In the genomic region with DNA sequence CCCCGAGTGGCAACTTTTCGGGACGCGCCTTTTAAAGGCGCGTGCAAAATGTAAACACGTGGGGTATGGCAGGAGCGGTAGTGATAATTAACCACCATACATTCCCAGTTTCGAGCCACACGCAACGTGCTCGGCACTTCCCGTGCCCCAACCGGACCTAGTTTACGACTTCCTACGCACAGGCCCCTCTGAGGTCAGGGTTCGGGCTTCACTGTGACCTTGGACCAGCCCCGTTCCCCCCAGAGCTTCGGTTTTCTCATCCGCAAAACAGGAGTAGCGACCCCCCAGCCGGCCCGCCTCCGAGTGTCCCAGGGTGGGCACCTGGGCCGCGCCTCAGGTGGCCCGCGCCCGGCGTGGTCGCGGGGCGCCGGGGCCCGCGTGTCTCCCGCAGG, we compare ENCODE assay signal across 8 cellular contexts. TPM values are rescaled to one million over a fixed set of nuclear protein-coding genes. Genes with fewer than 3 reads are reported as not detected.
DNase-seq lines count a peak whose midpoint lies in the region; ATAC-seq and TF ChIP-seq lines count a peak whose summit lies in the region.

No MANE protein-coding gene starts in this region.

- H3K27me3 ChIP-seq in CD4-positive, CD25-positive, alpha-beta regulatory T cell (ENCODE audit: control insufficient read depth, insufficient read depth, low read length), result no peaks in the 10 kb centered on the region
- H3K27me3 ChIP-seq in heart left ventricle, result no peaks in the 10 kb centered on the region

- intact Hi-C loops in heart left ventricle (cut with DNase I), result loop anchor here in 8 of 10 donors (1.0 to 10.0 kb wide), 8 partner anchors 20 to 469 kb away; partner anchors contain the start of genes LSM3 (in 5 of the 8) and XPC (in 5 of the 8)

- POLR2A ChIA-PET in activated naive CD8-positive, alpha-beta T cell treated with anti-CD3 and anti-CD28 coated beads, Interleukin-2, amount 10 ng/mL, durations not matched to agents 7 days and 5 days (lab: Charles Lee), result interaction anchor here (0.9 to 3.8 kb wide), 9 partner anchors 19 to 528 kb away, joined by 3 to 48 read pairs (median 4); partner anchors contain the start of genes CCDC174, LSM3 and XPC

- no peaks in the 10 kb centered on the region for H3K27me3 Mint-ChIP-seq in CD4-positive, CD25-positive, alpha-beta regulatory T cell
- H3K27me3 Mint-ChIP-seq in activated naive CD8-positive, alpha-beta T cell treated with anti-CD3 and anti-CD28 coated beads, Interleukin-2, amount 10 ng/mL, durations not matched to agents 7 days and 5 days, result no peaks in the 10 kb centered on the region
- H3K27me3 Mint-ChIP-seq in progenitor cell of endocrine pancreas, result no peaks in the 10 kb centered on the region

- DNase-seq in CD4-positive, CD25-positive, alpha-beta regulatory T cell, result peak in 2 of 3 donors; percentile 44 to 81
- no peak for DNase-seq in activated naive CD8-positive, alpha-beta T cell treated with anti-CD3 and anti-CD28 coated beads, Interleukin-2, amount 10 ng/mL, durations not matched to agents 7 days and 5 days
- DNase-seq in heart left ventricle (peak; percentile 76 to 85 (median 82)), progenitor cell of endocrine pancreas (ENCODE audit: low spot score, unreplicated experiment) (no peak), NCI-H2107 (lab: John Stamatoyannopoulos, UW) (no peak)

- 0% methylated on average over 15 to 37 of the region's 37 CpGs for WGBS in heart left ventricle, 4 donors

- H3K4me1 ChIP-seq in CD4-positive, CD25-positive, alpha-beta regulatory T cell (ENCODE audit: control insufficient read depth, insufficient read depth, low read length, poor library complexity, severe bottlenecking), result peaks cover 44% of the 10 kb centered on the region
- peaks cover 9 to 48% (median 32%) of the 10 kb centered on the region in 12 donors for H3K4me1 ChIP-seq in heart left ventricle

- TF ChIP-seq CTCF in heart left ventricle (IDR thresholded peaks at IDR 0.05) (no peak), progenitor cell of endocrine pancreas (IDR thresholded peaks at IDR 0.05; ENCODE audit: unreplicated experiment) (no peak)

- no peaks in the 10 kb centered on the region for H3K9me3 ChIP-seq in CD4-positive, CD25-positive, alpha-beta regulatory T cell (ENCODE audit: control insufficient read depth in 2 of 2, low read length in 2 of 2)
- H3K9me3 ChIP-seq in heart left ventricle, result no peaks in the 10 kb centered on the region

- H3K27ac ChIP-seq in CD4-positive, CD25-positive, alpha-beta regulatory T cell (ENCODE audit: insufficient read depth, low read length, poor library complexity, severe bottlenecking), result peak overlapping the region; percentile 83
- peak overlapping the region; percentile 69 to 96 (median 92) for H3K27ac ChIP-seq in heart left ventricle

- peak overlapping the region; percentile 86 for H3K4me3 ChIP-seq in CD4-positive, CD25-positive, alpha-beta regulatory T cell (ENCODE audit: low read depth, low read length)
- H3K4me3 ChIP-seq in heart left ventricle, result peak overlapping the region; percentile 68 to 91 (median 85)

- TF ChIP-seq POLR2A in Raji (IDR thresholded peaks at IDR 0.05; ENCODE audit: insufficient read depth, low read depth, low read length) (peak; percentile 66; the same call in 1 of the 2 replicates), heart left ventricle (IDR thresholded peaks at IDR 0.05) (no peak)

- H3K4me3 Mint-ChIP-seq in CD4-positive, CD25-positive, alpha-beta regulatory T cell, result peak overlapping the region; percentile 94 to 100 (median 96)
- peak overlapping the region; percentile 95 for H3K4me3 Mint-ChIP-seq in activated naive CD8-positive, alpha-beta T cell treated with anti-CD3 and anti-CD28 coated beads, Interleukin-2, amount 10 ng/mL, durations not matched to agents 7 days and 5 days
- H3K4me3 Mint-ChIP-seq in progenitor cell of endocrine pancreas (ENCODE audit: low read depth), result peak overlapping the region; percentile 92

- H3K36me3 ChIP-seq in CD4-positive, CD25-positive, alpha-beta regulatory T cell (ENCODE audit: control insufficient read depth, insufficient read depth, low read length), result peaks cover 16% of the 10 kb centered on the region
- peaks cover 0 to 41% (median 32%) of the 10 kb centered on the region in 9 donors for H3K36me3 ChIP-seq in heart left ventricle

- peak overlapping the region in 2 of 3 donors; percentile 95 to 96 for H3K27ac Mint-ChIP-seq in CD4-positive, CD25-positive, alpha-beta regulatory T cell
- H3K27ac Mint-ChIP-seq in activated naive CD8-positive, alpha-beta T cell treated with anti-CD3 and anti-CD28 coated beads, Interleukin-2, amount 10 ng/mL, durations not matched to agents 7 days and 5 days, result peak overlapping the region; percentile 88
- peak overlapping the region; percentile 94 for H3K27ac Mint-ChIP-seq in progenitor cell of endocrine pancreas

- H3K4me1 Mint-ChIP-seq in CD4-positive, CD25-positive, alpha-beta regulatory T cell, result peaks cover 12 to 63% (median 49%) of the 10 kb centered on the region in 4 donors
- H3K4me1 Mint-ChIP-seq in activated naive CD8-positive, alpha-beta T cell treated with anti-CD3 and anti-CD28 coated beads, Interleukin-2, amount 10 ng/mL, durations not matched to agents 7 days and 5 days, result peaks cover 53% of the 10 kb centered on the region
- peaks cover 19% of the 10 kb centered on the region for H3K4me1 Mint-ChIP-seq in progenitor cell of endocrine pancreas (ENCODE audit: low read depth)

- no peaks in the 10 kb centered on the region for H3K9me3 Mint-ChIP-seq in CD4-positive, CD25-positive, alpha-beta regulatory T cell
- no peaks in the 10 kb centered on the region for H3K9me3 Mint-ChIP-seq in activated naive CD8-positive, alpha-beta T cell treated with anti-CD3 and anti-CD28 coated beads, Interleukin-2, amount 10 ng/mL, durations not matched to agents 7 days and 5 days
- no peaks in the 10 kb centered on the region for H3K9me3 Mint-ChIP-seq in progenitor cell of endocrine pancreas (ENCODE audit: low read depth)

- ATAC-seq in CD4-positive, CD25-positive, alpha-beta regulatory T cell (ENCODE audit: low read depth in 2 of 2), result peak; percentile 28 to 32
- ATAC-seq in GM19395 (IDR thresholded peaks at IDR 0.05; ENCODE audit: unreplicated experiment) (peak; percentile 62), HG03469 (IDR thresholded peaks at IDR 0.05; ENCODE audit: unreplicated experiment) (peak; percentile 24), heart left ventricle (peak in 3 of 4 donors; percentile 37 to 61 (median 58))
- ATAC-seq in activated naive CD8-positive, alpha-beta T cell treated with anti-CD3 and anti-CD28 coated beads, Interleukin-2, amount 10 ng/mL, durations not matched to agents 7 days and 5 days (ENCODE audit: low read depth), result peak; percentile 46

- H3K36me3 Mint-ChIP-seq in CD4-positive, CD25-positive, alpha-beta regulatory T cell, result peaks cover 38% of the 10 kb centered on the region
- peaks cover 26% of the 10 kb centered on the region for H3K36me3 Mint-ChIP-seq in activated naive CD8-positive, alpha-beta T cell treated with anti-CD3 and anti-CD28 coated beads, Interleukin-2, amount 10 ng/mL, durations not matched to agents 7 days and 5 days
- H3K36me3 Mint-ChIP-seq in progenitor cell of endocrine pancreas (ENCODE audit: insufficient read depth), result peaks cover 20% of the 10 kb centered on the region

RNA-seq across cellular contexts. Expression of gene CHCHD4, which starts 0.5 kb away (rescaled TPM):
- total RNA-seq in CD4-positive, CD25-positive, alpha-beta regulatory T cell, result 3.6 TPM
- polyA plus RNA-seq in CD4-positive, CD25-positive, alpha-beta regulatory T cell, result 10 to 100 TPM; 10.3 to 21.1 (median 16.5) TPM
- 10 to 100 TPM; 10.1 to 11.9 TPM for total RNA-seq in activated naive CD8-positive, alpha-beta T cell treated with anti-CD3 and anti-CD28 coated beads, Interleukin-2, amount 10 ng/mL, durations not matched to agents 7 days and 5 days
- total RNA-seq in heart left ventricle (10 to 100 TPM; 14.8 to 31.1 (median 25.9) TPM), progenitor cell of endocrine pancreas (10.8 and 12.7 TPM in 2 replicates)
- 10 to 100 TPM; 19.0 to 31.3 TPM for polyA plus RNA-seq in heart left ventricle

RNA-seq across cellular contexts. Expression of gene TMEM43, which starts 0.6 kb away (rescaled TPM):
- 50.2 TPM for total RNA-seq in CD4-positive, CD25-positive, alpha-beta regulatory T cell
- 10 to 100 TPM; 73.7 to 81.0 (median 76.3) TPM for polyA plus RNA-seq in CD4-positive, CD25-positive, alpha-beta regulatory T cell
- total RNA-seq in activated naive CD8-positive, alpha-beta T cell treated with anti-CD3 and anti-CD28 coated beads, Interleukin-2, amount 10 ng/mL, durations not matched to agents 7 days and 5 days, result 10 to 100 TPM; 44.4 to 47.0 TPM
- total RNA-seq in heart left ventricle (10 to 100 TPM; 30.5 to 98.6 (median 46.0) TPM), progenitor cell of endocrine pancreas (38.2 and 40.0 TPM in 2 replicates)
- 100 to 1,000 TPM in 1 of 2 donors, 10 to 100 TPM in 1; 26.1 to 150 TPM for polyA plus RNA-seq in heart left ventricle

RNA-seq across cellular contexts. Expression of gene XPC, which starts 54.2 kb away (rescaled TPM):
- total RNA-seq in CD4-positive, CD25-positive, alpha-beta regulatory T cell, result 75.5 TPM
- polyA plus RNA-seq in CD4-positive, CD25-positive, alpha-beta regulatory T cell, result 10 to 100 TPM; 31.3 to 42.7 (median 36.9) TPM
- total RNA-seq in activated naive CD8-positive, alpha-beta T cell treated with anti-CD3 and anti-CD28 coated beads, Interleukin-2, amount 10 ng/mL, durations not matched to agents 7 days and 5 days, result 10 to 100 TPM; 53.3 to 56.8 TPM
- total RNA-seq in heart left ventricle (10 to 100 TPM in 5 of 9 donors, 1 to 10 TPM in 4; 7.0 to 20.0 (median 11.1) TPM), progenitor cell of endocrine pancreas (40.1 and 43.0 TPM in 2 replicates)
- 1 to 10 TPM; 6.1 to 9.2 TPM for polyA plus RNA-seq in heart left ventricle

RNA-seq across cellular contexts. Expression of gene LSM3, which starts 54.4 kb away (rescaled TPM):
- 6.6 TPM for total RNA-seq in CD4-positive, CD25-positive, alpha-beta regulatory T cell
- polyA plus RNA-seq in CD4-positive, CD25-positive, alpha-beta regulatory T cell, result 10 to 100 TPM; 19.1 to 25.7 (median 22.9) TPM
- 10 to 100 TPM; 14.3 to 14.4 TPM for total RNA-seq in activated naive CD8-positive, alpha-beta T cell treated with anti-CD3 and anti-CD28 coated beads, Interleukin-2, amount 10 ng/mL, durations not matched to agents 7 days and 5 days
- total RNA-seq in heart left ventricle, result 10 to 100 TPM; 11.6 to 15.9 (median 13.7) TPM
- polyA plus RNA-seq in heart left ventricle, result 10 to 100 TPM; 11.7 to 14.0 TPM
- total RNA-seq in progenitor cell of endocrine pancreas, result 13.2 and 13.4 TPM in 2 replicates

Comparison
In these comparisons a context has a peak if more than half of its experiments do, and no peak if none do; other contexts are left out.
1. DNase-seq: peak in CD4-positive, CD25-positive, alpha-beta regulatory T cell (2 of 3) and heart left ventricle (5 of 5); none in activated naive CD8-positive, alpha-beta T cell treated with anti-CD3 and anti-CD28 coated beads, Interleukin-2, amount 10 ng/mL, durations not matched to agents 7 days and 5 days (single experiment), progenitor cell of endocrine pancreas (single experiment) and NCI-H2107 (single experiment).
2. Peak in every context shown above with its lines, with median percentiles within 50 percentile points of each other: ATAC-seq, H3K27ac Mint-ChIP-seq and H3K4me3 Mint-ChIP-seq.